ENCODE assay signal across 22 cellular contexts in genomic region chr7:148630078-148630477, GRCh38. TPM values are rescaled to one million over a fixed set of nuclear protein-coding genes. Genes with fewer than 3 reads are reported as not detected.
DNase-seq lines count a peak whose midpoint lies in the region; ATAC-seq and TF ChIP-seq lines count a peak whose summit lies in the region.
"Had no signal": no experiment of that assay in that cellular context is flagged by ENCODE, and none has a peak within 500 bp of the region (broad histone marks: within the 10 kb centered on the region; RNA-seq: fewer than 3 reads in every experiment).

No MANE protein-coding gene starts in this region.

- H4K91ac ChIP-seq in mesenchymal stem cell (ENCODE audit: low read length): no peak overlapping the region

- H3K4ac ChIP-seq in mesenchymal stem cell (ENCODE audit: low read depth in 1 of 2, low read length in 2 of 2): no peak overlapping the region

- no peak for ATAC-seq in natural killer cell
- no peak for ATAC-seq in natural killer cell treated with Interleukin-12 subunit alpha and Interleukin-12 subunit beta and Interleukin-15 and Interleukin-18, amount 100 ng/mL, for 72 hours
- peak; percentile 63 to 72 for ATAC-seq in stimulated activated naive B cell treated with anti-CD40 and anti-IgM and Interleukin-4, amounts not matched to agents 10 μg/mL and 1 μg/mL and 100 μg/mL, for 72 hours (replicated peaks)

- H3K27me3 ChIP-seq in mesenchymal stem cell (ENCODE audit: control insufficient read depth in 1 of 2, insufficient read depth in 1 of 2, low read length in 2 of 2): peaks cover 0 to 27% of the 10 kb centered on the region in 2 experiments
- H3K27me3 ChIP-seq in CD8-positive, alpha-beta memory T cell (ENCODE audit: insufficient read depth, low read length, poor library complexity, severe bottlenecking): no peaks in the 10 kb centered on the region
- H3K27me3 ChIP-seq: BLaER1 treated with 17β-estradiol and CSF1 and Interleukin-3, amounts not matched to agents 10 nM and 100 nM had no signal

- H2BK15ac ChIP-seq in mesenchymal stem cell (ENCODE audit: low read depth, poor library complexity, severe bottlenecking): no peak overlapping the region

- H3K18ac ChIP-seq in mesenchymal stem cell (ENCODE audit: low read depth in 1 of 2, low read length in 2 of 2): no peak overlapping the region

- no peak overlapping the region for H3K27ac Mint-ChIP-seq in natural killer cell
- H3K27ac Mint-ChIP-seq in natural killer cell treated with Interleukin-12 subunit alpha and Interleukin-12 subunit beta and Interleukin-15 and Interleukin-18, amount 100 ng/mL, for 72 hours: no peak overlapping the region
- no peak overlapping the region for H3K27ac Mint-ChIP-seq in stimulated activated naive B cell treated with anti-CD40 and anti-IgM and Interleukin-4, amounts not matched to agents 10 μg/mL and 1 μg/mL and 100 μg/mL, for 72 hours
- H3K27ac Mint-ChIP-seq in CD8-positive, alpha-beta memory T cell: peak overlapping the region in 1 of 8 donors; percentile 4

- H2AFZ ChIP-seq in mesenchymal stem cell (ENCODE audit: low read depth, low read length): no peak overlapping the region

- H4K8ac ChIP-seq in mesenchymal stem cell (ENCODE audit: low read length): no peak overlapping the region

- H3K27ac ChIP-seq in mesenchymal stem cell (ENCODE audit: low read length, poor library complexity, severe bottlenecking): no peak overlapping the region
- no peak overlapping the region for H3K27ac ChIP-seq in CD8-positive, alpha-beta memory T cell (ENCODE audit: low read depth, low read length)
- H3K27ac ChIP-seq: BLaER1 treated with 17β-estradiol and CSF1 and Interleukin-3, amounts not matched to agents 10 nM and 100 nM had no signal

- no peaks in the 10 kb centered on the region for H3K9me3 Mint-ChIP-seq in natural killer cell
- H3K9me3 Mint-ChIP-seq in natural killer cell treated with Interleukin-12 subunit alpha and Interleukin-12 subunit beta and Interleukin-15 and Interleukin-18, amount 100 ng/mL, for 72 hours: no peaks in the 10 kb centered on the region
- H3K9me3 Mint-ChIP-seq in stimulated activated naive B cell treated with anti-CD40 and anti-IgM and Interleukin-4, amounts not matched to agents 10 μg/mL and 1 μg/mL and 100 μg/mL, for 72 hours: peaks cover 0 to 5% of the 10 kb centered on the region in 2 donors
- peaks cover 0 to 2% (median 1%) of the 10 kb centered on the region in 5 donors for H3K9me3 Mint-ChIP-seq in CD8-positive, alpha-beta memory T cell

- H3K36me3 ChIP-seq in mesenchymal stem cell (ENCODE audit: control insufficient read depth in 1 of 2, insufficient read depth in 2 of 2, low read depth in 1 of 2, low read length in 2 of 2): no peaks in the 10 kb centered on the region
- H3K36me3 ChIP-seq in CD8-positive, alpha-beta memory T cell (ENCODE audit: insufficient read depth, low read length): no peaks in the 10 kb centered on the region
- H3K36me3 ChIP-seq: BLaER1 treated with 17β-estradiol and CSF1 and Interleukin-3, amounts not matched to agents 10 nM and 100 nM had no signal

- no peak overlapping the region for H3K23ac ChIP-seq in mesenchymal stem cell (ENCODE audit: low read length in 2 of 2)

- H3K9me3 ChIP-seq in mesenchymal stem cell (ENCODE audit: control insufficient read depth, low read length): no peaks in the 10 kb centered on the region
- no peaks in the 10 kb centered on the region for H3K9me3 ChIP-seq in CD8-positive, alpha-beta memory T cell (ENCODE audit: low read length)

- no peak overlapping the region for H3K4me3 ChIP-seq in mesenchymal stem cell (ENCODE audit: insufficient read depth in 1 of 2, low read depth in 1 of 2, low read length in 2 of 2)
- H3K4me3 ChIP-seq in CD8-positive, alpha-beta memory T cell (ENCODE audit: low read length): no peak overlapping the region
- H3K4me3 ChIP-seq: BLaER1 treated with 17β-estradiol and CSF1 and Interleukin-3, amounts not matched to agents 10 nM and 100 nM had no signal

- TF ChIP-seq CTCF in natural killer cell (IDR thresholded peaks at IDR 0.05): no peak

- H3K14ac ChIP-seq in mesenchymal stem cell (ENCODE audit: low read length in 2 of 2): no peak overlapping the region

- H3K36me3 Mint-ChIP-seq in natural killer cell: no peaks in the 10 kb centered on the region
- peaks cover 4% of the 10 kb centered on the region for H3K36me3 Mint-ChIP-seq in natural killer cell treated with Interleukin-12 subunit alpha and Interleukin-12 subunit beta and Interleukin-15 and Interleukin-18, amount 100 ng/mL, for 72 hours
- peaks cover 0 to 1% of the 10 kb centered on the region in 2 donors for H3K36me3 Mint-ChIP-seq in stimulated activated naive B cell treated with anti-CD40 and anti-IgM and Interleukin-4, amounts not matched to agents 10 μg/mL and 1 μg/mL and 100 μg/mL, for 72 hours
- H3K36me3 Mint-ChIP-seq in CD8-positive, alpha-beta memory T cell: no peaks in the 10 kb centered on the region

- CTCF ChIA-PET in CD8-positive, alpha-beta memory T cell (lab: Charles Lee): no interaction called here

- H2AK5ac ChIP-seq in mesenchymal stem cell (ENCODE audit: low read length, severe bottlenecking): no peak overlapping the region

- no peak overlapping the region for H2BK5ac ChIP-seq in mesenchymal stem cell (ENCODE audit: low read depth, low read length, poor library complexity, severe bottlenecking)

- 86% methylated on average over 5 of the region's 6 CpGs for WGBS in mesenchymal stem cell

- no peak overlapping the region for H3K4me2 ChIP-seq in mesenchymal stem cell (ENCODE audit: low read length, poor library complexity, severe bottlenecking)

- H2BK12ac ChIP-seq in mesenchymal stem cell (ENCODE audit: low read length in 2 of 2): no peak overlapping the region

- POLR2A ChIA-PET in CD8-positive, alpha-beta memory T cell (lab: Charles Lee): no interaction called here

- H3K4me1 Mint-ChIP-seq in natural killer cell: peaks cover 22 to 31% of the 10 kb centered on the region in 2 donors
- peaks cover 22 to 29% of the 10 kb centered on the region in 2 donors for H3K4me1 Mint-ChIP-seq in natural killer cell treated with Interleukin-12 subunit alpha and Interleukin-12 subunit beta and Interleukin-15 and Interleukin-18, amount 100 ng/mL, for 72 hours (ENCODE audit: low read depth in 2 of 2)
- H3K4me1 Mint-ChIP-seq in stimulated activated naive B cell treated with anti-CD40 and anti-IgM and Interleukin-4, amounts not matched to agents 10 μg/mL and 1 μg/mL and 100 μg/mL, for 72 hours: peaks cover 22 to 46% of the 10 kb centered on the region in 2 donors
- peaks cover 28 to 55% (median 49%) of the 10 kb centered on the region in 3 donors for H3K4me1 Mint-ChIP-seq in CD8-positive, alpha-beta memory T cell

- no peaks in the 10 kb centered on the region for H3K4me1 ChIP-seq in mesenchymal stem cell (ENCODE audit: control insufficient read depth, insufficient read depth, low read depth, low read length)
- H3K4me1 ChIP-seq in CD8-positive, alpha-beta memory T cell (ENCODE audit: insufficient read depth, low read length): peaks cover 37% of the 10 kb centered on the region

- no peak overlapping the region for H2BK120ac ChIP-seq in mesenchymal stem cell (ENCODE audit: low read depth, low read length)

- H3K4me3 Mint-ChIP-seq in natural killer cell: peak overlapping the region; percentile 13
- no peak overlapping the region for H3K4me3 Mint-ChIP-seq in natural killer cell treated with Interleukin-12 subunit alpha and Interleukin-12 subunit beta and Interleukin-15 and Interleukin-18, amount 100 ng/mL, for 72 hours
- peak overlapping the region; percentile 5 to 36 for H3K4me3 Mint-ChIP-seq in stimulated activated naive B cell treated with anti-CD40 and anti-IgM and Interleukin-4, amounts not matched to agents 10 μg/mL and 1 μg/mL and 100 μg/mL, for 72 hours
- H3K4me3 Mint-ChIP-seq in CD8-positive, alpha-beta memory T cell: no peak overlapping the region

- H3K79me1 ChIP-seq in mesenchymal stem cell (replicated peaks; ENCODE audit: low read length, poor library complexity, severe bottlenecking): no peaks in the 10 kb centered on the region

- H3K27me3 Mint-ChIP-seq in natural killer cell (ENCODE audit: low read depth in 2 of 2): peaks cover 38 to 46% of the 10 kb centered on the region in 2 donors
- H3K27me3 Mint-ChIP-seq in natural killer cell treated with Interleukin-12 subunit alpha and Interleukin-12 subunit beta and Interleukin-15 and Interleukin-18, amount 100 ng/mL, for 72 hours: peaks cover 40 to 55% of the 10 kb centered on the region in 2 donors
- H3K27me3 Mint-ChIP-seq in stimulated activated naive B cell treated with anti-CD40 and anti-IgM and Interleukin-4, amounts not matched to agents 10 μg/mL and 1 μg/mL and 100 μg/mL, for 72 hours: peaks cover 0 to 6% of the 10 kb centered on the region in 2 donors
- peaks cover 26 to 34% of the 10 kb centered on the region in 2 donors for H3K27me3 Mint-ChIP-seq in CD8-positive, alpha-beta memory T cell

- DNase-seq in natural killer cell: no peak
- no peak for DNase-seq in natural killer cell treated with Interleukin-12 subunit alpha and Interleukin-12 subunit beta and Interleukin-15 and Interleukin-18, amount 100 ng/mL, for 72 hours (ENCODE audit: low spot score)
- peak; percentile 32 to 67 for DNase-seq in NOMO-1 (lab: John Stamatoyannopoulos, UW; ENCODE audit: unreplicated experiment in 2 of 2)
- DNase-seq in SIG-M5 treated with dmso at 0.1 percent for 504 hours (lab: John Stamatoyannopoulos, UW; ENCODE audit: unreplicated experiment): peak; percentile 83
- no peak for DNase-seq in stimulated activated naive B cell treated with anti-CD40 and anti-IgM and Interleukin-4, amounts not matched to agents 10 μg/mL and 1 μg/mL and 100 μg/mL, for 72 hours
- no peak for DNase-seq in mesenchymal stem cell
- no peak for DNase-seq in CD8-positive, alpha-beta memory T cell
- DNase-seq in ecto neural progenitor cell (ENCODE audit: low spot score): no peak
- DNase-seq: 8988T, DMS53, EL, GF-D8, Kasumi-1, NCI-H1105 treated with DMSO at 0.1 percent for 48 hours, NCI-H2029 treated with DMSO at 0.1 percent for 48 hours, NCI-H345, NCI-H526, OCI-M1, SW 1271 had no signal

- H3K9ac ChIP-seq in mesenchymal stem cell (ENCODE audit: low read length): no peak overlapping the region
- H3K9ac ChIP-seq: BLaER1 treated with 17β-estradiol and CSF1 and Interleukin-3, amounts not matched to agents 10 nM and 100 nM had no signal

- intact Hi-C loops in natural killer cell (cut with micrococcal nuclease): no loop called here

RNA-seq across cellular contexts. Expression of gene C7orf33, which starts 39.5 kb away (rescaled TPM):
- not detected for total RNA-seq in natural killer cell
- not detected for total RNA-seq in natural killer cell treated with Interleukin-12 subunit alpha and Interleukin-12 subunit beta and Interleukin-15 and Interleukin-18, amount 100 ng/mL, for 72 hours
- polyA plus RNA-seq in mesenchymal stem cell (2013, experiment 1 of 2): not detected
- polyA plus RNA-seq in mesenchymal stem cell (2013, experiment 2 of 2): not detected
- total RNA-seq in CD8-positive, alpha-beta memory T cell: not detected
- not detected for polyA plus RNA-seq in CD8-positive, alpha-beta memory T cell
- total RNA-seq: H4, MCF 10A had no signal

Comparison
In these comparisons a context has a peak if more than half of its experiments do, and no peak if none do; other contexts are left out.
1. H3K4me3 Mint-ChIP-seq: peak in natural killer cell (single experiment) and stimulated activated naive B cell treated with anti-CD40 and anti-IgM and Interleukin-4, amounts not matched to agents 10 μg/mL and 1 μg/mL and 100 μg/mL, for 72 hours (2 of 2); none in natural killer cell treated with Interleukin-12 subunit alpha and Interleukin-12 subunit beta and Interleukin-15 and Interleukin-18, amount 100 ng/mL, for 72 hours (single experiment) and CD8-positive, alpha-beta memory T cell (0 of 7).
2. ATAC-seq: peak in stimulated activated naive B cell treated with anti-CD40 and anti-IgM and Interleukin-4, amounts not matched to agents 10 μg/mL and 1 μg/mL and 100 μg/mL, for 72 hours (2 of 2); none in natural killer cell (0 of 3) and natural killer cell treated with Interleukin-12 subunit alpha and Interleukin-12 subunit beta and Interleukin-15 and Interleukin-18, amount 100 ng/mL, for 72 hours (0 of 2).
3. DNase-seq: peak in NOMO-1 (2 of 2) and SIG-M5 treated with dmso at 0.1 percent for 504 hours (single experiment); none in natural killer cell (single experiment), natural killer cell treated with Interleukin-12 subunit alpha and Interleukin-12 subunit beta and Interleukin-15 and Interleukin-18, amount 100 ng/mL, for 72 hours (single experiment), stimulated activated naive B cell treated with anti-CD40 and anti-IgM and Interleukin-4, amounts not matched to agents 10 μg/mL and 1 μg/mL and 100 μg/mL, for 72 hours (single experiment), mesenchymal stem cell (single experiment), CD8-positive, alpha-beta memory T cell (0 of 5) and ecto neural progenitor cell (single experiment).